1 cellular context compared by ENCODE assay signal in genomic region chr3:18446067-18446793, GRCh38.
TF ChIP-seq lines count a peak whose summit lies in the region.

No MANE protein-coding gene starts in this region.

TF ChIP-seq in HepG2, 621 proteins besides CTCF, POLR2A, EP300 and RAD21 (continued from another document):
- no peak for TF ChIP-seq TRIM22 (IDR thresholded peaks at IDR 0.05)
